1 cellular context compared by ENCODE assay signal in the genomic region with DNA sequence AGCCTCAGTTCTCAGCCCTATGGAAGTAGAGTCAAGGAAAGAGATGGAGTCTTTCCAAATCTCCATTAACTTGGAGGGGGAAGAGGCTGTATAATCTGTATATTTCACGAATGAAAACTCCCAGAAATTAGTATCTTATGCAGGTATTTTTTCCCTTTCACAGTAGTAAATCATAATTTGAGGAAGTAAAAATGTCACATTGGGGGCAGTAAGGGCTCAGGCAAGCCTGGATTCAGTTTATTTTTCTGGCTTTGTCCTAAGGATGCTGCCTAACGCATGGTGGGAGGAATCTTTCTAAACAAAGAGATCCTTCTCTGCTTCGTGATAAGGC.
TF ChIP-seq lines count a peak whose summit lies in the region.

No MANE protein-coding gene starts in this region.

TF ChIP-seq in H1, 55 proteins besides CTCF, POLR2A, EP300 and RAD21 (continued from another document):
- TF ChIP-seq KDM1A (IDR thresholded peaks at IDR 0.05; ENCODE audit: borderline replicate concordance, low read length), result no peak
- TF ChIP-seq PHF8 (conservative IDR thresholded peaks at IDR 0.05; ENCODE audit: low read depth, low read length), result no peak
- no peak for TF ChIP-seq JUND (IDR thresholded peaks at IDR 0.05; ENCODE audit: low read length)
- no peak for TF ChIP-seq JUN (IDR thresholded peaks at IDR 0.05; ENCODE audit: low read depth, low read length)
- no peak for TF ChIP-seq SIRT6 (IDR thresholded peaks at IDR 0.05; ENCODE audit: low read length)
- TF ChIP-seq, protein P1, sequence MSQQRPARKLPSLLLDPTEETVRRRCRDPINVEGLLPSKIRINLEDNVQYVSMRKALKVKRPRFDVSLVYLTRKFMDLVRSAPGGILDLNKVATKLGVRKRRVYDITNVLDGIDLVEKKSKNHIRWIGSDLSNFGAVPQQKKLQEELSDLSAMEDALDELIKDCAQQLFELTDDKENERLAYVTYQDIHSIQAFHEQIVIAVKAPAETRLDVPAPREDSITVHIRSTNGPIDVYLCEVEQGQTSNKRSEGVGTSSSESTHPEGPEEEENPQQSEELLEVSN (IDR thresholded peaks at IDR 0.05), result no peak
- no peak for TF ChIP-seq TEAD4 (IDR thresholded peaks at IDR 0.05; ENCODE audit: low read depth, low read length)
- TF ChIP-seq RFX5 (IDR thresholded peaks at IDR 0.05; ENCODE audit: borderline replicate concordance, low read depth, low read length), result no peak
- TF ChIP-seq ASH2L (IDR thresholded peaks at IDR 0.05; ENCODE audit: low read length), result no peak
- TF ChIP-seq MAFK (IDR thresholded peaks at IDR 0.05; ENCODE audit: low read depth, low read length), result no peak
- TF ChIP-seq GTF2F1 (IDR thresholded peaks at IDR 0.05; ENCODE audit: borderline replicate concordance, low read depth, low read length), result no peak
- TF ChIP-seq TAF7 (optimal IDR thresholded peaks at IDR 0.05; ENCODE audit: borderline replicate concordance, low read depth, low read length), result no peak
- no peak for TF ChIP-seq SIN3A (conservative IDR thresholded peaks at IDR 0.05 in 1 of 2, IDR thresholded peaks at IDR 0.05 in 1 of 2; ENCODE audit: low read depth in 1 of 2, low read length in 2 of 2)
